Comparison of ENCODE assay signal across 10 cellular contexts in the genomic region with DNA sequence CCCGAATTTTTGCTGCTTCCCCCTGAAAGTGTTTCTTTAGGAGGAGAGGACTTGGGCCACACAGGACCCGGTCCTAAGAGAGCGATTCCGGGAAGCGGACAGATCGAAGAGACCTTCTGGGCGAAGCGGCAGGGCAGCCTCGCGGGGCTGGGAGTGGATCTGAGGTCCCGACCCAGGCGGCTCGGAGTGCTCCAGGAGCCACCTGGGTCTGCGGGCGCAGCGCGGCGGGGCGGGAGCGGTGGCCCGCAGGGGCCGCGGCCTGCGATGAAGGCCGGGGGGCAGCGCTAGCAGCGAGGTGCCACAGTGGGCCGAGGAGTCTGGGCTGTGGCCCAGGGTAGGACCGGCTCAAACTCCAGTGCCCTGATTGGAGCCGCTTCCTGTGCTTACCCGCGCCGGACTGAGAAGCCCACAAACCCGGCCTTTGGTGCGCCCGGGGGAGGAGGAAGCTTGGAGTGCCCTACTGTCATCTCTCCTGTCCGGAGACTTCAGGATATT. TPM values are rescaled to one million over a fixed set of nuclear protein-coding genes. Genes with fewer than 3 reads are reported as not detected.
DNase-seq lines count a peak whose midpoint lies in the region; ATAC-seq, FAIRE-seq and TF ChIP-seq lines count a peak whose summit lies in the region.
"Had no signal": no experiment of that assay in that cellular context is flagged by ENCODE, and none has a peak within 500 bp of the region (broad histone marks: within the 10 kb centered on the region; RNA-seq: fewer than 3 reads in every experiment).

No MANE protein-coding gene starts in this region.

- peaks cover 13 to 19% of the 10 kb centered on the region in 2 donors for H3K36me3 Mint-ChIP-seq in activated naive CD4-positive, alpha-beta T cell treated with anti-CD3 and anti-CD28 coated beads, Interleukin-2, amount 50 U/mL, for 72 hours
- no peaks in the 10 kb centered on the region for H3K36me3 Mint-ChIP-seq in type B pancreatic cell

- no peak for TF ChIP-seq POLR2A in GM12892 (IDR thresholded peaks at IDR 0.05; ENCODE audit: low read depth, low read length)

- DNase-seq in activated naive CD4-positive, alpha-beta T cell treated with Interleukin-2 at 50 U/mL for 16 hours = peak; percentile 4
- no peak for DNase-seq in activated naive CD4-positive, alpha-beta T cell treated with anti-CD3 and anti-CD28 coated beads, Interleukin-2, amount 50 U/mL, for 72 hours (ENCODE audit: low spot score in 2 of 2)
- DNase-seq in mucosa of descending colon = no peak
- DNase-seq in type B pancreatic cell (ENCODE audit: extremely low spot score, unreplicated experiment) = no peak
- DNase-seq in NCI-H187 treated with DMSO at 0.1 percent for 48 hours (lab: John Stamatoyannopoulos, UW) = no peak
- DNase-seq in GM12892 (ENCODE audit: insufficient read length) = no peak

- H3K27ac ChIP-seq in ectodermal cell (ENCODE audit: insufficient read depth, low read depth, low read length, poor library complexity, severe bottlenecking) = peak overlapping the region; percentile 51

- no peaks in the 10 kb centered on the region for H3K9me3 ChIP-seq in ectodermal cell (ENCODE audit: control insufficient read depth, low read length)
- no peaks in the 10 kb centered on the region for H3K9me3 ChIP-seq in mucosa of descending colon
- H3K9me3 ChIP-seq: Caco-2 had no signal

- ATAC-seq in activated naive CD4-positive, alpha-beta T cell treated with anti-CD3 and anti-CD28 coated beads, Interleukin-2, amount 50 U/mL, for 72 hours = no peak
- ATAC-seq in mucosa of descending colon = peak; percentile 6
- no peak for ATAC-seq in activated CD4-positive, CD25-positive, alpha-beta regulatory T cell treated with anti-CD3 and anti-CD28 coated beads, Interleukin-2, amount 50 U/mL, for 24 hours

- no peak for TF ChIP-seq CTCF in mucosa of descending colon (IDR thresholded peaks at IDR 0.05)
- no peak for TF ChIP-seq CTCF in type B pancreatic cell (conservative IDR thresholded peaks at IDR 0.05)

- peak overlapping the region; percentile 98 for H3K4me3 Mint-ChIP-seq in type B pancreatic cell

- H3K4me1 Mint-ChIP-seq in type B pancreatic cell (ENCODE audit: unreplicated experiment) = peaks cover 67% of the 10 kb centered on the region

- no peaks in the 10 kb centered on the region for H3K9me3 Mint-ChIP-seq in activated naive CD4-positive, alpha-beta T cell treated with anti-CD3 and anti-CD28 coated beads, Interleukin-2, amount 50 U/mL, for 72 hours
- H3K9me3 Mint-ChIP-seq in type B pancreatic cell = no peaks in the 10 kb centered on the region

- H3K36me3 ChIP-seq in ectodermal cell (ENCODE audit: control insufficient read depth, insufficient read depth, low read length) = no peaks in the 10 kb centered on the region
- no peaks in the 10 kb centered on the region for H3K36me3 ChIP-seq in mucosa of descending colon (ENCODE audit: low read depth)

- intact Hi-C loops in mucosa of descending colon (cut with DNase I, micrococcal nuclease) = loop anchor here in 1 of 2 donors (5.0 kb wide), 1 partner anchor 181 kb away; no protein-coding TSS in a partner anchor

- H3K4me3 ChIP-seq in ectodermal cell (ENCODE audit: insufficient read depth, low read depth, low read length) (peak overlapping the region; percentile 84), mucosa of descending colon (no peak overlapping the region)

- H3K4me1 ChIP-seq in ectodermal cell (ENCODE audit: control insufficient read depth, insufficient read depth, low read length) (peaks cover 57% of the 10 kb centered on the region), mucosa of descending colon (ENCODE audit: low read depth) (peaks cover 11% of the 10 kb centered on the region)

- H3K27me3 Mint-ChIP-seq in type B pancreatic cell = peaks cover 74% of the 10 kb centered on the region

- H3K27me3 ChIP-seq in ectodermal cell (ENCODE audit: control insufficient read depth, insufficient read depth, low read length, poor library complexity, severe bottlenecking) = no peaks in the 10 kb centered on the region

- WGBS in ectodermal cell, 2 experiments = 1% methylated on average over 37 of the region's 37 CpGs

- FAIRE-seq in GM12892 (lab: Jason Lieb, UNC) = no peak
- FAIRE-seq: islet of Langerhans had no signal

- H3K27ac Mint-ChIP-seq in activated naive CD4-positive, alpha-beta T cell treated with anti-CD3 and anti-CD28 coated beads, Interleukin-2, amount 50 U/mL, for 72 hours = peak overlapping the region in 1 of 2 donors; percentile 67
- H3K27ac Mint-ChIP-seq in type B pancreatic cell = peak overlapping the region; percentile 85

RNA-seq across cellular contexts. Expression of a gene that starts 1.8 kb away (rescaled TPM):
- total RNA-seq in activated naive CD4-positive, alpha-beta T cell treated with anti-CD3 and anti-CD28 coated beads, Interleukin-2, amount 50 U/mL, for 72 hours = under 1 TPM in 1 of 2 donors, not detected in 1; 0.08 TPM
- 44.3 TPM for polyA plus RNA-seq in ectodermal cell (2013, experiment 1 of 4)
- polyA plus RNA-seq in ectodermal cell (2013, experiment 2 of 4) = 55.2 TPM
- 31.6 TPM for polyA plus RNA-seq in ectodermal cell (2013, experiment 3 of 4)
- polyA plus RNA-seq in ectodermal cell (2013, experiment 4 of 4) = 38.2 TPM
- total RNA-seq in mucosa of descending colon = 1 to 10 TPM; 1.5 to 4.0 (median 1.9) TPM
- 0.95 and 15.3 TPM in 2 replicates for total RNA-seq in type B pancreatic cell (ENCODE audit: low replicate concordance)
- not detected for polyA plus RNA-seq in GM12892 (2012; ENCODE audit: missing spikeins)
- total RNA-seq: Caco-2 had no signal

RNA-seq across cellular contexts. Expression of a gene that starts 55.0 kb away (rescaled TPM):
- total RNA-seq in activated naive CD4-positive, alpha-beta T cell treated with anti-CD3 and anti-CD28 coated beads, Interleukin-2, amount 50 U/mL, for 72 hours = 10 to 100 TPM; 10.1 to 10.8 TPM
- 49.5 TPM for polyA plus RNA-seq in ectodermal cell (2013, experiment 1 of 4)
- 53.5 TPM for polyA plus RNA-seq in ectodermal cell (2013, experiment 2 of 4)
- 50.4 TPM for polyA plus RNA-seq in ectodermal cell (2013, experiment 3 of 4)
- polyA plus RNA-seq in ectodermal cell (2013, experiment 4 of 4) = 59.1 TPM
- total RNA-seq in mucosa of descending colon (10 to 100 TPM; 12.5 to 16.9 (median 16.1) TPM), type B pancreatic cell (ENCODE audit: low replicate concordance) (17.2 and 33.2 TPM in 2 replicates)
- polyA plus RNA-seq in GM12892 (2012; ENCODE audit: missing spikeins) = 24.7 TPM
